27 cellular contexts compared by ENCODE assay signal in the genomic region with DNA sequence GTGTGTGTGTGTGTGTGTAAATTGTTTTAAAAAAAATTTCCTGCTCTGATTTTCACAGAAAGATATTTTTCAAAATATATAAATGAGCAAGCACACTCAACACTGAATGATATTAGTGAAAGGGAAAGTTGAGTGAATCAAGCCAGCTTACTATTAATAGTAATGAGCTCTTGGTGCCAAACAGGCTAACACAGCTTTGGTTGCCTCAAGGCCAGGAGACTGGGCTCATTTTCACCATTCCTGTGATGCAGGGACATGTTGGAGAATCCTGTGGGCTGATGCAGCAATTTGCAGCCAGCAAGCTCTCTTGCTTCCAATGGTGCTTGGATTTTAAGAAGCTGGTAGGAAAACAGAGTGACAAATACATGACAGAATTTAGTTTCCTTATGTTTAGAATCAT. TPM values are rescaled to one million over a fixed set of nuclear protein-coding genes. Genes with fewer than 3 reads are reported as not detected.
DNase-seq lines count a peak whose midpoint lies in the region; ATAC-seq and TF ChIP-seq lines count a peak whose summit lies in the region.
"Had no signal": no experiment of that assay in that cellular context is flagged by ENCODE, and none has a peak within 500 bp of the region (broad histone marks: within the 10 kb centered on the region; RNA-seq: fewer than 3 reads in every experiment).

No MANE protein-coding gene starts in this region.

- CTCF ChIA-PET in GM10248 (lab: Yijun Ruan, JAX) = interaction anchor here (1.5 kb wide), 1 partner anchor 12 kb away, joined by 3 read pairs; no protein-coding TSS in a partner anchor

- H3K36me3 Mint-ChIP-seq in brain = no peaks in the 10 kb centered on the region
- H3K36me3 Mint-ChIP-seq: natural killer cell had no signal

- H3K4me3 Mint-ChIP-seq in brain = peak overlapping the region in 1 of 5 experiments; percentile 43
- H3K4me3 Mint-ChIP-seq: natural killer cell; stimulated activated naive CD8-positive, alpha-beta T cell treated with anti-CD3 and anti-CD28 coated beads, Interleukin-15, Interleukin-2, amounts not matched to agents 100 ng/mL and 50 ng/mL, for 24 hours had no signal

- DNase-seq in Right ventricle myocardium inferior (ENCODE audit: missing footprints) = no peak
- no peak for DNase-seq in right atrium auricular region (ENCODE audit: low spot score)
- DNase-seq in left cardiac atrium = no peak
- DNase-seq in tibial artery = peak; percentile 29 to 66
- no peak for DNase-seq in stomach
- DNase-seq in GM10248 (ENCODE audit: extremely low spot score) = no peak
- no peak for DNase-seq in activated naive CD4-positive, alpha-beta T cell treated with anti-CD3 and anti-CD28 coated beads, Interleukin-2, amount 50 U/mL, for 16 hours
- DNase-seq: activated CD4-positive, alpha-beta T cell treated with anti-CD3 and anti-CD28 coated beads, Interleukin-2, amount 50 U/mL, for 1 hour; activated gamma-delta T cell treated with Interleukin-2 at 50 U/mL for 16 hours; amniotic stem cell; C1 segment of cervical spinal cord; DMS 273 treated with DMSO at 0.1 percent for 48 hours; GF-D8; islet precursor cell; mesenchymal stem cell; natural killer cell; NCI-H2107; NCI-H524 treated with DMSO at 0.1 percent for 48 hours; stimulated activated CD4-positive, alpha-beta T cell treated with anti-CD3 and anti-CD28 coated beads, Interleukin-2, amount 100 ng/mL, for 48 hours had no signal

- H3K27me3 Mint-ChIP-seq in brain = peaks cover 2% of the 10 kb centered on the region
- H3K27me3 Mint-ChIP-seq: progenitor cell of endocrine pancreas; stimulated activated naive CD8-positive, alpha-beta T cell treated with anti-CD3 and anti-CD28 coated beads, Interleukin-15, Interleukin-2, amounts not matched to agents 100 ng/mL and 50 ng/mL, for 24 hours had no signal

- H3K27ac ChIP-seq in right atrium auricular region (no peak overlapping the region), tibial artery (peak overlapping the region in 1 of 2 donors; percentile 34), stomach (no peak overlapping the region)
- H3K27ac ChIP-seq: 22Rv1, hepatocyte had no signal

- H3K27me3 ChIP-seq in right atrium auricular region = no peaks in the 10 kb centered on the region
- H3K27me3 ChIP-seq in tibial artery = no peaks in the 10 kb centered on the region
- no peaks in the 10 kb centered on the region for H3K27me3 ChIP-seq in stomach
- H3K27me3 ChIP-seq: hepatocyte had no signal

- no peak for TF ChIP-seq POLR2A in stomach (IDR thresholded peaks at IDR 0.05)

- H3K36me3 ChIP-seq in right atrium auricular region = no peaks in the 10 kb centered on the region
- H3K36me3 ChIP-seq in tibial artery = no peaks in the 10 kb centered on the region
- H3K36me3 ChIP-seq in stomach = no peaks in the 10 kb centered on the region

- H3K4me3 ChIP-seq in right atrium auricular region (no peak overlapping the region), tibial artery (no peak overlapping the region), stomach (no peak overlapping the region)
- H3K4me3 ChIP-seq: GM12878, hepatocyte, K562, skin epidermis had no signal

- POLR2A ChIA-PET in GM10248 (lab: Yijun Ruan, JAX) = interaction anchor here (1.4 kb wide), 1 partner anchor 10 kb away, joined by 5 read pairs; no protein-coding TSS in a partner anchor

- H3K9me3 ChIP-seq in right atrium auricular region = no peaks in the 10 kb centered on the region
- no peaks in the 10 kb centered on the region for H3K9me3 ChIP-seq in tibial artery
- H3K9me3 ChIP-seq in stomach = no peaks in the 10 kb centered on the region

- ATAC-seq in Right ventricle myocardium inferior (peak; percentile 54), left cardiac atrium (peak; percentile 22 to 78)
- ATAC-seq: GM12878, K562, natural killer cell had no signal

- H3K9me3 Mint-ChIP-seq in brain = peaks cover 0 to 8% (median 3%) of the 10 kb centered on the region in 5 experiments
- H3K9me3 Mint-ChIP-seq: natural killer cell had no signal

- intact Hi-C loops in Right ventricle myocardium inferior (cut with DNase I) (no loop called here), left cardiac atrium (cut with DNase I) (no loop called here), tibial artery (cut with DNase I; ENCODE audit: low total_unique reads) (no loop called here), stomach (cut with DNase I; ENCODE audit: low total_unique reads) (no loop called here)

- peaks cover 6% of the 10 kb centered on the region for H3K4me1 Mint-ChIP-seq in brain
- H3K4me1 Mint-ChIP-seq: natural killer cell had no signal

- peak overlapping the region in 3 of 5 experiments; percentile 20 to 61 (median 26) for H3K27ac Mint-ChIP-seq in brain
- H3K27ac Mint-ChIP-seq: natural killer cell; progenitor cell of endocrine pancreas; stimulated activated naive CD8-positive, alpha-beta T cell treated with anti-CD3 and anti-CD28 coated beads, Interleukin-15, Interleukin-2, amounts not matched to agents 100 ng/mL and 50 ng/mL, for 24 hours had no signal

- no peak for TF ChIP-seq CTCF in right atrium auricular region (IDR thresholded peaks at IDR 0.05)
- TF ChIP-seq CTCF in brain (conservative IDR thresholded peaks at IDR 0.05) = no peak
- no peak for TF ChIP-seq CTCF in tibial artery (IDR thresholded peaks at IDR 0.05)
- no peak for TF ChIP-seq CTCF in stomach (IDR thresholded peaks at IDR 0.05)
- TF ChIP-seq CTCF in GM10248 (IDR thresholded peaks at IDR 0.05; ENCODE audit: control extremely low read depth, extremely low read depth, low read depth, missing control alignments) = no peak

- no peak for TF ChIP-seq EP300 in stomach (IDR thresholded peaks at IDR 0.05)

- no peaks in the 10 kb centered on the region for H3K4me1 ChIP-seq in right atrium auricular region
- peaks cover 0 to 12% (median 0%) of the 10 kb centered on the region in 4 donors for H3K4me1 ChIP-seq in tibial artery
- peaks cover 0 to 3% (median 0%) of the 10 kb centered on the region in 4 donors for H3K4me1 ChIP-seq in stomach

RNA-seq across cellular contexts. Expression of gene PLA2G4A, which starts 30.2 kb away (rescaled TPM):
- total RNA-seq in Right ventricle myocardium inferior = 2.5 TPM
- 1 to 10 TPM; 5.8 to 8.2 TPM for total RNA-seq in right atrium auricular region
- polyA plus RNA-seq in brain (ENCODE audit: insufficient read depth, low read depth, low replicate concordance) = 0.64 TPM
- total RNA-seq in left cardiac atrium = 1 to 10 TPM; 6.7 to 7.8 TPM
- 10 to 100 TPM in 2 of 5 donors, 1 to 10 TPM in 3; 2.2 to 17.8 (median 9.3) TPM for total RNA-seq in stomach
- polyA plus RNA-seq in stomach = 1 to 10 TPM; 3.6 to 7.3 (median 6.2) TPM

Comparison
In these comparisons a context has a peak if more than half of its experiments do, and no peak if none do; other contexts are left out.
1. DNase-seq: peak in tibial artery (2 of 2); none in Right ventricle myocardium inferior (single experiment), right atrium auricular region (single experiment), left cardiac atrium (single experiment), stomach (single experiment), GM10248 (single experiment) and activated naive CD4-positive, alpha-beta T cell treated with anti-CD3 and anti-CD28 coated beads, Interleukin-2, amount 50 U/mL, for 16 hours (single experiment).